Comparison of ENCODE assay signal across 19 cellular contexts in genomic region chr7:53035499-53036412, GRCh38. TPM values are rescaled to one million over a fixed set of nuclear protein-coding genes. Genes with fewer than 3 reads are reported as not detected.
DNase-seq lines count a peak whose midpoint lies in the region; ATAC-seq, FAIRE-seq and TF ChIP-seq lines count a peak whose summit lies in the region.
"Had no signal": no experiment of that assay in that cellular context is flagged by ENCODE, and none has a peak within 500 bp of the region (broad histone marks: within the 10 kb centered on the region; RNA-seq: fewer than 3 reads in every experiment).

Gene POM121L12, plus strand, starts transcription at chr7:53035633. Its CDS starts 39 bp downstream, at chr7:53035672.

- H3K27me3 ChIP-seq in right cardiac atrium (ENCODE audit: control insufficient read depth, insufficient read depth) (no peaks in the 10 kb centered on the region), heart right ventricle (no peaks in the 10 kb centered on the region), upper lobe of left lung (no peaks in the 10 kb centered on the region), gastrocnemius medialis (no peaks in the 10 kb centered on the region), MM.1S (replicated peaks; ENCODE audit: insufficient read depth, low read length) (no peaks in the 10 kb centered on the region)
- H3K27me3 ChIP-seq: BLaER1 treated with 17β-estradiol and CSF1 and Interleukin-3, amounts not matched to agents 10 nM and 100 nM had no signal

- no peaks in the 10 kb centered on the region for H3K36me3 ChIP-seq in heart right ventricle
- no peaks in the 10 kb centered on the region for H3K36me3 ChIP-seq in kidney (ENCODE audit: control insufficient read depth in 1 of 2, insufficient read depth in 2 of 2, low read length in 2 of 2)
- H3K36me3 ChIP-seq in upper lobe of left lung: no peaks in the 10 kb centered on the region
- no peaks in the 10 kb centered on the region for H3K36me3 ChIP-seq in gastrocnemius medialis
- H3K36me3 ChIP-seq in MM.1S (replicated peaks; ENCODE audit: insufficient read depth, low read length): no peaks in the 10 kb centered on the region
- H3K36me3 ChIP-seq: BLaER1 treated with 17β-estradiol and CSF1 and Interleukin-3, amounts not matched to agents 10 nM and 100 nM had no signal

- H3K27ac ChIP-seq in right cardiac atrium (ENCODE audit: low read length) (no peak within 1 kb of the TSS), heart right ventricle (no peak within 1 kb of the TSS), kidney (ENCODE audit: low read depth in 2 of 2, low read length in 2 of 2) (no peak within 1 kb of the TSS), upper lobe of left lung (no peak within 1 kb of the TSS), gastrocnemius medialis (no peak within 1 kb of the TSS), MM.1S (ENCODE audit: low read length) (no peak within 1 kb of the TSS)
- H3K27ac ChIP-seq: BLaER1 treated with 17β-estradiol and CSF1 and Interleukin-3, amounts not matched to agents 10 nM and 100 nM; GM23248 had no signal

- no peaks in the 10 kb centered on the region for H3K27me3 Mint-ChIP-seq in activated T-helper 2 cell treated with anti-CD3 and anti-CD28 coated beads, Interferon-gamma antibody, Interleukin-2, Interleukin-4, amounts not matched to agents 10 μg/mL and 5 μg/mL and 100 μg/mL, durations not matched to agents 14 hours and 24 hours and 36 hours (ENCODE audit: low read depth)
- H3K27me3 Mint-ChIP-seq: CD4-positive, alpha-beta T cell had no signal

- intact Hi-C loops in right cardiac atrium (cut with DNase I): no loop called here
- intact Hi-C loops in heart right ventricle (cut with DNase I): no loop called here
- intact Hi-C loops in kidney (cut with DNase I): no loop called here
- intact Hi-C loops in sciatic nerve (cut with DNase I): no loop called here
- intact Hi-C loops in gastrocnemius medialis (cut with DNase I; ENCODE audit: low total_unique reads): no loop called here
- intact Hi-C loops in activated T-helper 2 cell treated with anti-CD3 and anti-CD28 coated beads, Interferon-gamma antibody, Interleukin-2, Interleukin-4, amounts not matched to agents 10 μg/mL and 5 μg/mL and 100 μg/mL, durations not matched to agents 14 hours and 24 hours and 36 hours (cut with micrococcal nuclease): no loop called here

- no peak within 1 kb of the TSS for H3K9ac ChIP-seq in kidney (ENCODE audit: low read length in 2 of 2)
- H3K9ac ChIP-seq in MM.1S (ENCODE audit: low read length): no peak within 1 kb of the TSS
- H3K9ac ChIP-seq: BLaER1 treated with 17β-estradiol and CSF1 and Interleukin-3, amounts not matched to agents 10 nM and 100 nM; GM23248 had no signal

- H3K4me3 Mint-ChIP-seq in activated T-helper 2 cell treated with anti-CD3 and anti-CD28 coated beads, Interferon-gamma antibody, Interleukin-2, Interleukin-4, amounts not matched to agents 10 μg/mL and 5 μg/mL and 100 μg/mL, durations not matched to agents 14 hours and 24 hours and 36 hours (ENCODE audit: low read depth): no peak within 1 kb of the TSS
- H3K4me3 Mint-ChIP-seq: CD4-positive, alpha-beta T cell had no signal

- no peaks in the 10 kb centered on the region for H3K79me2 ChIP-seq in MM.1S (ENCODE audit: low read length)

- FAIRE-seq in kidney (lab: Jason Lieb, UNC): no peak
- FAIRE-seq: GM18507, H54 had no signal

- in situ Hi-C loops in gastrocnemius medialis (cut with MboI; ENCODE audit: low sequenced_read_pairs in 4 of 4): no loop called here

- H3K9me3 ChIP-seq in right cardiac atrium (ENCODE audit: control insufficient read depth, low read length) (no peaks in the 10 kb centered on the region), heart right ventricle (peaks cover 0 to 33% (median 0%) of the 10 kb centered on the region in 11 donors), kidney (ENCODE audit: control insufficient read depth in 1 of 2, low read length in 2 of 2) (no peaks in the 10 kb centered on the region), upper lobe of left lung (peaks cover 0 to 14% (median 6%) of the 10 kb centered on the region in 4 donors), gastrocnemius medialis (no peaks in the 10 kb centered on the region), MM.1S (replicated peaks; ENCODE audit: insufficient read depth, low read length) (no peaks in the 10 kb centered on the region)

- H3K27ac Mint-ChIP-seq in activated T-helper 2 cell treated with anti-CD3 and anti-CD28 coated beads, Interferon-gamma antibody, Interleukin-2, Interleukin-4, amounts not matched to agents 10 μg/mL and 5 μg/mL and 100 μg/mL, durations not matched to agents 14 hours and 24 hours and 36 hours: no peak within 1 kb of the TSS
- H3K27ac Mint-ChIP-seq: CD4-positive, alpha-beta T cell had no signal

- H3K4me1 ChIP-seq in right cardiac atrium (ENCODE audit: control insufficient read depth, insufficient read depth, low read length) (no peaks in the 10 kb centered on the region), heart right ventricle (no peaks in the 10 kb centered on the region), kidney (ENCODE audit: control insufficient read depth in 1 of 2, insufficient read depth in 1 of 2, low read depth in 1 of 2, low read length in 2 of 2) (no peaks in the 10 kb centered on the region), upper lobe of left lung (no peaks in the 10 kb centered on the region), gastrocnemius medialis (no peaks in the 10 kb centered on the region), MM.1S (ENCODE audit: low read length) (no peaks in the 10 kb centered on the region)
- H3K4me1 ChIP-seq: BLaER1 treated with 17β-estradiol and CSF1 and Interleukin-3, amounts not matched to agents 10 nM and 100 nM had no signal

- no peaks in the 10 kb centered on the region for H3K36me3 Mint-ChIP-seq in activated T-helper 2 cell treated with anti-CD3 and anti-CD28 coated beads, Interferon-gamma antibody, Interleukin-2, Interleukin-4, amounts not matched to agents 10 μg/mL and 5 μg/mL and 100 μg/mL, durations not matched to agents 14 hours and 24 hours and 36 hours (ENCODE audit: low read depth)

- no peaks in the 10 kb centered on the region for H4K20me1 ChIP-seq in MM.1S (ENCODE audit: insufficient read depth, low read length)
- H4K20me1 ChIP-seq: BLaER1 treated with 17β-estradiol and CSF1 and Interleukin-3, amounts not matched to agents 10 nM and 100 nM had no signal

- H2AFZ ChIP-seq in MM.1S (ENCODE audit: low read length): no peak within 1 kb of the TSS
- H2AFZ ChIP-seq: GM23248 had no signal

- H3K4me2 ChIP-seq in MM.1S (ENCODE audit: low read depth, low read length): no peak within 1 kb of the TSS
- H3K4me2 ChIP-seq: BLaER1 treated with 17β-estradiol and CSF1 and Interleukin-3, amounts not matched to agents 10 nM and 100 nM had no signal

- TF ChIP-seq POLR2A in upper lobe of left lung (IDR thresholded peaks at IDR 0.05): no peak
- no peak for TF ChIP-seq POLR2A in gastrocnemius medialis (IDR thresholded peaks at IDR 0.05)

- H3K9me3 Mint-ChIP-seq in activated T-helper 2 cell treated with anti-CD3 and anti-CD28 coated beads, Interferon-gamma antibody, Interleukin-2, Interleukin-4, amounts not matched to agents 10 μg/mL and 5 μg/mL and 100 μg/mL, durations not matched to agents 14 hours and 24 hours and 36 hours: peaks cover 55% of the 10 kb centered on the region

- DNase-seq in right cardiac atrium (peak in 2 of 3 donors; percentile 43 to 48), heart right ventricle (no peak), kidney (peak; percentile 70), sciatic nerve (ENCODE audit: low spot score) (no peak), upper lobe of left lung (peak in 1 of 2 donors; percentile 76), gastrocnemius medialis (no peak), MM.1S (no peak)
- no peak for DNase-seq in activated T-helper 2 cell treated with anti-CD3 and anti-CD28 coated beads, Interferon-gamma antibody, Interleukin-2, Interleukin-4, amounts not matched to agents 10 μg/mL and 5 μg/mL and 100 μg/mL, durations not matched to agents 14 hours and 24 hours and 36 hours (ENCODE audit: low spot score)
- DNase-seq: 8988T; Calu3; CD4-positive, alpha-beta T cell; DMS 273 treated with DMSO at 0.1 percent for 48 hours; GM23248 had no signal

- TF ChIP-seq EP300 in upper lobe of left lung (IDR thresholded peaks at IDR 0.05): no peak

- H3K9me2 ChIP-seq in MM.1S (replicated peaks; ENCODE audit: insufficient read depth, low read length): no peaks in the 10 kb centered on the region

- no peaks in the 10 kb centered on the region for H3K4me1 Mint-ChIP-seq in activated T-helper 2 cell treated with anti-CD3 and anti-CD28 coated beads, Interferon-gamma antibody, Interleukin-2, Interleukin-4, amounts not matched to agents 10 μg/mL and 5 μg/mL and 100 μg/mL, durations not matched to agents 14 hours and 24 hours and 36 hours (ENCODE audit: low read depth)

- ATAC-seq in right cardiac atrium (peak in 1 of 2 donors; percentile 22), heart right ventricle (no peak), sciatic nerve (peak; percentile 30), upper lobe of left lung (ENCODE audit: low FRiP score in 2 of 2) (peak; percentile 29 to 67), gastrocnemius medialis (no peak)
- ATAC-seq: HCT116 had no signal

- no peak for TF ChIP-seq CTCF in heart right ventricle (IDR thresholded peaks at IDR 0.05)
- no peak for TF ChIP-seq CTCF in kidney (IDR thresholded peaks at IDR 0.05; ENCODE audit: borderline replicate concordance, extremely low read depth, insufficient read depth)
- TF ChIP-seq CTCF in upper lobe of left lung (IDR thresholded peaks at IDR 0.05): no peak
- no peak for TF ChIP-seq CTCF in gastrocnemius medialis (IDR thresholded peaks at IDR 0.05 in 4 of 5, conservative IDR thresholded peaks at IDR 0.05 in 1 of 5)
- TF ChIP-seq CTCF in MM.1S (IDR thresholded peaks at IDR 0.05; ENCODE audit: low read length): no peak

- H3K4me3 ChIP-seq in right cardiac atrium (ENCODE audit: low read length): no peak within 1 kb of the TSS
- H3K4me3 ChIP-seq in heart right ventricle: no peak within 1 kb of the TSS
- H3K4me3 ChIP-seq in kidney (ENCODE audit: low read length in 2 of 2): no peak within 1 kb of the TSS
- no peak within 1 kb of the TSS for H3K4me3 ChIP-seq in upper lobe of left lung
- no peak within 1 kb of the TSS for H3K4me3 ChIP-seq in gastrocnemius medialis
- no peak within 1 kb of the TSS for H3K4me3 ChIP-seq in MM.1S (ENCODE audit: low read length)
- H3K4me3 ChIP-seq: BLaER1 treated with 17β-estradiol and CSF1 and Interleukin-3, amounts not matched to agents 10 nM and 100 nM; GM23248 had no signal

- WGBS in right cardiac atrium: 93% methylated on average over 59 of the region's 59 CpGs
- WGBS in heart right ventricle, 2 donors: 94% methylated on average over 59 of the region's 59 CpGs
- WGBS in upper lobe of left lung, 2 donors: 80 to 93% methylated on average over 3 to 35 of the region's 59 CpGs

- H3F3A ChIP-seq in MM.1S (ENCODE audit: insufficient read depth, low read length): no peaks in the 10 kb centered on the region

RNA-seq across cellular contexts. Expression of gene POM121L12, which starts in this region (rescaled TPM):
- not detected for total RNA-seq in right cardiac atrium
- polyA plus RNA-seq in right cardiac atrium: not detected
- total RNA-seq in heart right ventricle: not detected
- not detected for polyA plus RNA-seq in heart right ventricle
- not detected for total RNA-seq in kidney
- polyA plus RNA-seq in kidney (ENCODE audit: insufficient read depth, low read depth, low replicate concordance): not detected
- total RNA-seq in sciatic nerve: not detected
- total RNA-seq in upper lobe of left lung: not detected
- not detected for total RNA-seq in gastrocnemius medialis
- total RNA-seq in activated T-helper 2 cell treated with anti-CD3 and anti-CD28 coated beads, Interferon-gamma antibody, Interleukin-2, Interleukin-4, amounts not matched to agents 10 μg/mL and 5 μg/mL and 100 μg/mL, durations not matched to agents 14 hours and 24 hours and 36 hours: not detected in 2 replicates
- total RNA-seq: Calu3; CD4-positive, alpha-beta T cell; Daoy; GM23248; HT1080 had no signal
- polyA plus RNA-seq: GM23248 had no signal

Comparison
In these comparisons a context has a peak if more than half of its experiments do, and no peak if none do; other contexts are left out.
1. Peak in DNase-seq in right cardiac atrium; RNA of the gene not detected or under 1 TPM.
2. Peak in DNase-seq in kidney; RNA of the gene not detected or under 1 TPM.
3. Peak in ATAC-seq in sciatic nerve; RNA of the gene not detected or under 1 TPM.
4. Peak in ATAC-seq in upper lobe of left lung; RNA of the gene not detected or under 1 TPM.